Comparison of ENCODE assay signal across 24 cellular contexts in the genomic region with DNA sequence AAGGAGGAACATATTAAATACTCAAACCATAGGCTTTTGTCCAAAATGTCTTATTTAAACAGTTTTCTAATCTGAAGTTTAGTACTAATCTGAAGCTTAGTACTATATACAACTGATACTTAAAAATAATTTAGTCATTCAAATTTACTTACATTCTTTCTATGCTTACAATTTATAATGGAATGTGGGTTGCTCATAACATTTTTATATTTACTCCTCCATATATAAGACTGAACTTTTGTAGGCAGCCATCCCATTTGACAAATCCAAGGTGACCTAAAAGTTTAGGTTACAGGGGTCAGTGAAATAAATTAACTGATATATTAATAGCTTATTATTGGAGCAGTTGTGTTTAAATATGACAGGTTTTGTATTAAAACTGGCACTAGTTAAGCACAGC.
"Had no signal": no experiment of that assay in that cellular context is flagged by ENCODE, and none has a peak within 500 bp of the region (broad histone marks: within the 10 kb centered on the region; RNA-seq: fewer than 3 reads in every experiment).

No MANE protein-coding gene starts in this region.

- ATAC-seq: activated CD8-positive, alpha-beta memory T cell treated with anti-CD3 and anti-CD28 coated beads, Interleukin-2, amount 10 ng/mL, durations not matched to agents 7 days and 5 days; activated CD8-positive, alpha-beta T cell treated with anti-CD3 and anti-CD28 coated beads, Interleukin-2, amount 10 ng/mL, durations not matched to agents 7 days and 5 days; left cardiac atrium; left ventricle myocardium superior; stimulated activated naive B cell treated with anti-CD40 and anti-IgM and Interleukin-4, amounts not matched to agents 10 μg/mL and 1 μg/mL and 100 μg/mL, for 72 hours had no signal

- DNase-seq: activated CD4-positive, alpha-beta T cell treated with anti-CD3 and anti-CD28 coated beads for 36 hours; activated CD4-positive, CD25-positive, alpha-beta regulatory T cell; activated CD8-positive, alpha-beta memory T cell treated with anti-CD3 and anti-CD28 coated beads, Interleukin-2, amount 10 ng/mL, durations not matched to agents 7 days and 5 days; activated CD8-positive, alpha-beta T cell treated with anti-CD3 and anti-CD28 coated beads, Interleukin-2, amount 10 ng/mL, durations not matched to agents 7 days and 5 days; activated naive CD4-positive, alpha-beta T cell; activated T-cell treated with anti-CD3 and anti-CD28 coated beads, Interleukin-2, amount 50 U/mL, for 48 hours; cerebellar nuclear complex; dorsolateral prefrontal cortex; effector memory CD4-positive, alpha-beta T cell; foreskin melanocyte; islet precursor cell; left cardiac atrium; left ventricle myocardium superior; naive B cell; nephron progenitor cell; ovary; sigmoid colon; stimulated activated CD4-positive, alpha-beta T cell treated with anti-CD3 and anti-CD28 coated beads, Interleukin-1b, Interleukin-23, amount 100 ng/mL, for 48 hours; stimulated activated CD4-positive, alpha-beta T cell treated with anti-CD3 and anti-CD28 coated beads, Interleukin-4, amount 100 ng/mL, for 4 hours; stimulated activated CD8-positive, alpha-beta memory T cell treated with anti-CD3 and anti-CD28 coated beads, Interleukin-4, amount 100 ng/mL, for 48 hours; stimulated activated naive B cell treated with anti-CD40 and anti-IgM and Interleukin-4, amounts not matched to agents 10 μg/mL and 1 μg/mL and 100 μg/mL, for 72 hours; T-helper 1 cell; testis; transverse colon had no signal
